In genomic region chr5:134937547-134937946, GRCh38 we compare ENCODE assay signal across 1 cellular context.
TF ChIP-seq lines count a peak whose summit lies in the region.

No MANE protein-coding gene starts in this region.

TF ChIP-seq in SK-N-SH, 30 proteins besides CTCF, POLR2A, EP300 and RAD21 (continued from another document):
- TF ChIP-seq, protein P1, sequence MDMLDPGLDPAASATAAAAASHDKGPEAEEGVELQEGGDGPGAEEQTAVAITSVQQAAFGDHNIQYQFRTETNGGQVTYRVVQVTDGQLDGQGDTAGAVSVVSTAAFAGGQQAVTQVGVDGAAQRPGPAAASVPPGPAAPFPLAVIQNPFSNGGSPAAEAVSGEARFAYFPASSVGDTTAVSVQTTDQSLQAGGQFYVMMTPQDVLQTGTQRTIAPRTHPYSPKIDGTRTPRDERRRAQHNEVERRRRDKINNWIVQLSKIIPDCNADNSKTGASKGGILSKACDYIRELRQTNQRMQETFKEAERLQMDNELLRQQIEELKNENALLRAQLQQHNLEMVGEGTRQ (IDR thresholded peaks at IDR 0.05; ENCODE audit: borderline replicate concordance, low read depth, low read length): no peak
- TF ChIP-seq TEAD4 (IDR thresholded peaks at IDR 0.05; ENCODE audit: borderline replicate concordance, insufficient read depth): no peak
- TF ChIP-seq FOXM1 (IDR thresholded peaks at IDR 0.05; ENCODE audit: low read depth): no peak
- TF ChIP-seq NRF1 (IDR thresholded peaks at IDR 0.05; ENCODE audit: low read depth, low read length): no peak
